8 cellular contexts compared by ENCODE assay signal in genomic region chr12:96400631-96401060, GRCh38. TPM values are rescaled to one million over a fixed set of nuclear protein-coding genes. Genes with fewer than 3 reads are reported as not detected.
DNase-seq lines count a peak whose midpoint lies in the region; ATAC-seq and TF ChIP-seq lines count a peak whose summit lies in the region.

No MANE protein-coding gene starts in this region.

- POLR2A ChIA-PET in A673 (lab: Charles Lee; ENCODE audit: low non-redundant PET), result no interaction called here

- intact Hi-C loops in A673 (cut with micrococcal nuclease; ENCODE audit: unreplicated experiment), result loop anchor here (2.0 to 5.0 kb wide), 2 partner anchors 87 to 338 kb away; partner anchors contain the start of gene CFAP54

- H3K27ac ChIP-seq in A673 (ENCODE audit: low read depth, low read length, poor library complexity, severe bottlenecking) (peak overlapping the region; percentile 98), muscle layer of duodenum (ENCODE audit: low read length) (peak overlapping the region; percentile 94)

- H3K9me3 ChIP-seq in A673 (ENCODE audit: low read depth, low read length, poor library complexity, severe bottlenecking), result no peaks in the 10 kb centered on the region
- no peaks in the 10 kb centered on the region for H3K9me3 ChIP-seq in endocrine pancreas (ENCODE audit: control insufficient read depth, low read length)
- no peaks in the 10 kb centered on the region for H3K9me3 ChIP-seq in muscle layer of duodenum (ENCODE audit: control insufficient read depth in 1 of 2, low read length in 2 of 2)

- TF ChIP-seq CTCF in A673 (conservative IDR thresholded peaks at IDR 0.05; ENCODE audit: low read depth, low read length), result no peak

- H3K4me3 ChIP-seq in A673 (ENCODE audit: low read depth, low read length, poor library complexity, severe bottlenecking) (peak overlapping the region; percentile 86), endocrine pancreas (ENCODE audit: control insufficient read depth, insufficient read depth, low read length) (peak overlapping the region; percentile 97), muscle layer of duodenum (ENCODE audit: low read depth in 1 of 2, low read length in 2 of 2) (peak overlapping the region; percentile 90 to 99)

- no peak for DNase-seq in A673 (ENCODE audit: low spot score)
- DNase-seq in RPMI7951 (ENCODE audit: low read depth), result peak; percentile 30
- DNase-seq in effector CD4-positive, alpha-beta T cell, result no peak
- DNase-seq in NCI-H187 treated with DMSO at 0.1 percent for 48 hours (lab: John Stamatoyannopoulos, UW), result no peak

- no peaks in the 10 kb centered on the region for H3K36me3 ChIP-seq in A673 (ENCODE audit: insufficient read depth, low read length, poor library complexity, severe bottlenecking)
- H3K36me3 ChIP-seq in endocrine pancreas (ENCODE audit: control insufficient read depth, insufficient read depth, low read length), result no peaks in the 10 kb centered on the region
- H3K36me3 ChIP-seq in muscle layer of duodenum (ENCODE audit: control insufficient read depth in 1 of 2, insufficient read depth in 2 of 2, low read length in 2 of 2), result peaks cover 0 to 13% of the 10 kb centered on the region in 2 donors

- H3K4me1 ChIP-seq in A673 (ENCODE audit: insufficient read depth, low read length, poor library complexity, severe bottlenecking), result peaks cover 28% of the 10 kb centered on the region
- peaks cover 19% of the 10 kb centered on the region for H3K4me1 ChIP-seq in endocrine pancreas (ENCODE audit: control insufficient read depth, insufficient read depth, low read length)
- peaks cover 5 to 17% of the 10 kb centered on the region in 2 donors for H3K4me1 ChIP-seq in muscle layer of duodenum (ENCODE audit: control insufficient read depth in 1 of 2, insufficient read depth in 2 of 2, low read length in 2 of 2)

- H3K9ac ChIP-seq in endocrine pancreas (ENCODE audit: control insufficient read depth, insufficient read depth, low read length), result peak overlapping the region; percentile 36

- CTCF ChIA-PET in A673 (lab: Charles Lee), result interaction anchor here (0.7 to 0.9 kb wide), 3 partner anchors 50 to 185 kb away, joined by 3 read pairs; partner anchors contain the start of gene CFAP54

- no TSS peak for BruUV-seq in A673 (replicated peaks; lab: Mats Ljungman, UMichigan)

- ATAC-seq in GM18498 (IDR thresholded peaks at IDR 0.05; ENCODE audit: unreplicated experiment) (peak; percentile 2), HG03064 (IDR thresholded peaks at IDR 0.05; ENCODE audit: low read depth, unreplicated experiment) (peak; percentile 2)

- H3K27me3 ChIP-seq in A673 (replicated peaks; ENCODE audit: insufficient read depth, low read depth, low read length, poor library complexity) (no peaks in the 10 kb centered on the region), endocrine pancreas (ENCODE audit: control insufficient read depth, insufficient read depth, low read length) (no peaks in the 10 kb centered on the region), muscle layer of duodenum (ENCODE audit: low read depth, low read length) (no peaks in the 10 kb centered on the region)

RNA-seq across cellular contexts. Expression of gene CDK17, which starts 0.4 kb away (rescaled TPM):
- 33.2 and 34.8 TPM in 2 replicates for total RNA-seq in A673 (2021)
- total RNA-seq in RPMI7951 (2014; rRNA removed; shearing (Covaris generic)), result 26.0 and 26.2 TPM in 2 replicates
